Comparison of ENCODE assay signal across 13 cellular contexts in the genomic region with DNA sequence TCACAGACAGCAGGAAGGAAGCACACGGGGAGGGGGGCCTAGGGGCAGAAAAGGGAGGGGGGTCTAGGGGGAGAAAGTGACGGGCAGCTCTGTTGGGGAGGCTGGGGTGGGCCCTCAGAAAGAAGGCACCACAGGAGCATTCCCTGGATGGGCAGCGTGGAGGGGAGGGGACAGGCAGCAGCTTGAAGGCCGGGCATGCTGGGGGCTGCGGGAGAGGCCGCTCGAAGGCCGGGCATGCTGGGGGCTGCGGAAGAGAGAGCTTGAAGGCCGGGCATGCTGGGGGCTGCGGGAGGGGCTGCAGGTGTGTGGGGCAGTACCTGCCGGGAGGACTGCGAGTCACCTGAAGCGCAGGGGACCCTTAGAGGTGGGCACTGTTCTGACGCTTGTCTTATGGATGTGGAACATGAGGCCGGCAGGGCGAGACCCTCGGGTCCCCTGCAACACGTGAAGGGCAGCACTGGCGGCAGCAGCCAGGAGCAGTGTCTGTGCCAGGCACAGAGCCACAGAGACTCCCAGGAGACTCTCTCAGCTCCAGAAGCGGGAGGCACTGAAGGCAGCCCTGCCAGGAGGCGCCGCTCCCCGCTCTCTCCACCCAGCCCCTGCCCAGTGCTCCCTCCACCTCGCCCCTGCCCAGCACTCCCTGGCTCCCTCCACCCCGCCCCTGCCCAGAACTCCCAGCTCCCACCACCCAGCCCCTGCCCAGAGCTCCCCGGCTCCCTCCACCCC. TPM values are rescaled to one million over a fixed set of nuclear protein-coding genes. Genes with fewer than 3 reads are reported as not detected.
A peak's percentile ranks its signal among the peaks of the same experiment; 100 is the strongest.
DNase-seq lines count a peak whose midpoint lies in the region; ATAC-seq and TF ChIP-seq lines count a peak whose summit lies in the region.
"Had no signal": no experiment of that assay in that cellular context is flagged by ENCODE, and none has a peak within 500 bp of the region (broad histone marks: within the 10 kb centered on the region; RNA-seq: fewer than 3 reads in every experiment).

No MANE protein-coding gene starts in this region.

- H3K27ac ChIP-seq in cingulate gyrus (ENCODE audit: low read depth, low read length) = peak overlapping the region; percentile 54
- peak overlapping the region; percentile 83 to 88 for H3K27ac ChIP-seq in mucosa of rectum (ENCODE audit: low read depth in 2 of 2, low read length in 2 of 2)
- peak overlapping the region in 1 of 2 donors; percentile 50 for H3K27ac ChIP-seq in testis
- H3K27ac ChIP-seq: PC-9 had no signal

- no peaks in the 10 kb centered on the region for H3K36me3 ChIP-seq in mucosa of rectum (ENCODE audit: control insufficient read depth in 2 of 2, insufficient read depth in 2 of 2, low read length in 2 of 2)
- H3K36me3 ChIP-seq in testis (ENCODE audit: low read depth, missing control alignments) = no peaks in the 10 kb centered on the region

- peak; percentile 18 for DNase-seq in NCI-H1694 treated with DMSO at 0.1 percent for 48 hours (lab: John Stamatoyannopoulos, UW)
- peak; percentile 52 for DNase-seq in testis
- DNase-seq in stimulated activated naive CD8-positive, alpha-beta T cell treated with anti-CD3 and anti-CD28 coated beads, Interleukin-15, Interleukin-2, amounts not matched to agents 100 U/mL and 50 U/mL, for 24 hours = no peak
- no peak for DNase-seq in activated CD4-positive, alpha-beta T cell treated with anti-CD3 and anti-CD28 coated beads for 4 hours
- no peak for DNase-seq in DMS79 treated with DMSO at 0.1 percent for 48 hours (lab: John Stamatoyannopoulos, UW)
- DNase-seq: activated CD4-positive, CD25-positive, alpha-beta regulatory T cell treated with anti-CD3 and anti-CD28 coated beads, Interleukin-2, amount 50 U/mL, for 72 hours; activated CD8-positive, alpha-beta memory T cell treated with anti-CD3 and anti-CD28 coated beads, Interleukin-2, amount 50 U/mL, for 48 hours; activated naive CD8-positive, alpha-beta T cell treated with anti-CD3 and anti-CD28 coated beads, Interleukin-2, amount 10 ng/mL, durations not matched to agents 7 days and 5 days; CD4-positive, CD25-positive, alpha-beta regulatory T cell; NCI-H446 treated with DMSO at 0.1 percent for 48 hours had no signal

- H3K4me1 ChIP-seq in mucosa of rectum (ENCODE audit: control insufficient read depth in 2 of 2, insufficient read depth in 2 of 2, low read length in 2 of 2) (peaks cover 49 to 66% of the 10 kb centered on the region in 2 donors), testis (peaks cover 75% of the 10 kb centered on the region)

- H3K27me3 ChIP-seq in mucosa of rectum (ENCODE audit: control insufficient read depth in 2 of 2, insufficient read depth in 2 of 2, low read length in 2 of 2) (no peaks in the 10 kb centered on the region), testis (no peaks in the 10 kb centered on the region)

- H3K9ac ChIP-seq in mucosa of rectum (ENCODE audit: low read depth in 1 of 2, low read length in 2 of 2) = peak overlapping the region in 1 of 2 donors; percentile 22

- intact Hi-C loops in testis (cut with DNase I; ENCODE audit: low total_unique reads) = no loop called here

- no peaks in the 10 kb centered on the region for H3K9me3 ChIP-seq in mucosa of rectum (ENCODE audit: control insufficient read depth in 2 of 2, low read length in 2 of 2)
- H3K9me3 ChIP-seq in testis = no peaks in the 10 kb centered on the region

- H3K4me3 ChIP-seq in mucosa of rectum (ENCODE audit: low read length in 2 of 2) (peak overlapping the region in 1 of 2 donors; percentile 29), testis (no peak overlapping the region)
- H3K4me3 ChIP-seq: PC-9 had no signal

- no peak for ATAC-seq in stimulated activated naive CD8-positive, alpha-beta T cell treated with anti-CD3 and anti-CD28 coated beads, Interleukin-15, Interleukin-2, amounts not matched to agents 100 U/mL and 50 U/mL, for 24 hours

- no peak for TF ChIP-seq POLR2A in testis (IDR thresholded peaks at IDR 0.05)

- 63 to 83% methylated on average over 26 to 27 of the region's 27 CpGs for WGBS in testis, 2 donors

- TF ChIP-seq CTCF in testis (IDR thresholded peaks at IDR 0.05) = no peak

RNA-seq across cellular contexts. Expression of a gene that starts 13.3 kb away (rescaled TPM):
- total RNA-seq in testis = 10 to 100 TPM; 35.7 to 41.4 TPM
- 22.3 TPM for polyA plus RNA-seq in testis (ENCODE audit: insufficient read depth, low read depth, low replicate concordance)

RNA-seq across cellular contexts. Expression of a gene that starts 33.3 kb away (rescaled TPM):
- 10 to 100 TPM; 59.2 to 62.6 TPM for total RNA-seq in testis
- polyA plus RNA-seq in testis (ENCODE audit: insufficient read depth, low read depth, low replicate concordance) = 24.7 TPM

Comparison
In these comparisons a context has a peak if more than half of its experiments do, and no peak if none do; other contexts are left out.
1. DNase-seq: peak in NCI-H1694 treated with DMSO at 0.1 percent for 48 hours (single experiment) and testis (single experiment); none in stimulated activated naive CD8-positive, alpha-beta T cell treated with anti-CD3 and anti-CD28 coated beads, Interleukin-15, Interleukin-2, amounts not matched to agents 100 U/mL and 50 U/mL, for 24 hours (single experiment), activated CD4-positive, alpha-beta T cell treated with anti-CD3 and anti-CD28 coated beads for 4 hours (0 of 2) and DMS79 treated with DMSO at 0.1 percent for 48 hours (single experiment).